ENCODE assay signal across 1 cellular context in genomic region chr10:68599754-68600040, GRCh38.
TF ChIP-seq lines count a peak whose summit lies in the region.

No MANE protein-coding gene starts in this region.

TF ChIP-seq in SK-N-SH treated with all-trans-retinoic acid at 6 μM for 48 hours, 23 proteins besides CTCF, POLR2A, EP300 and RAD21 (continued from another document):
- TF ChIP-seq ZNF565 (CRISPR knock-in tag; conservative IDR thresholded peaks at IDR 0.05; ENCODE audit: low read depth) (no peak), PPARA (CRISPR knock-in tag; IDR thresholded peaks at IDR 0.05; ENCODE audit: borderline replicate concordance) (no peak), GLIS3 (CRISPR knock-in tag; IDR thresholded peaks at IDR 0.05) (no peak), ISL1 (CRISPR knock-in tag; IDR thresholded peaks at IDR 0.05) (no peak), ZFP30 (CRISPR knock-in tag; IDR thresholded peaks at IDR 0.05) (no peak), ZNF8 (CRISPR knock-in tag; IDR thresholded peaks at IDR 0.05) (no peak)
